ENCODE assay signal across 10 cellular contexts in the genomic region with DNA sequence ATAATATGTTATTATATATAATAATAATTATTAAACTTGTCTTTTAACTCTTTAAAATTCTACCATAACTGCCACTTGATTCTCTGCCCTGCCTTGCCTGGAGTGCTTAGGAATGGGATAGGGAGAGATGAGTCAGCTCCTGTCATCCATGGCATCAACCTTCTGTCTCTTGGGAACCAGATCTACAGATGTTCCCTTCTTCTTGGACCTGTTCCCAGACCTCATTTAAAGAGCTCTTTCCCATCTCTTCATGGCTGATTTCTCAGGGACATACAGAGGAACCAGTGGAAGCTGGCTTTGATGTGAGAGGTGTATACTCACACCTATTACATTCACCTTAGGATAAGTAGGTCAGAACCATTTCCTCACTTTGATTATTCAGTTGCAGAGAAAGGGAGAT.
DNase-seq lines count a peak whose midpoint lies in the region; ATAC-seq and TF ChIP-seq lines count a peak whose summit lies in the region.
"Had no signal": no experiment of that assay in that cellular context is flagged by ENCODE, and none has a peak within 500 bp of the region (broad histone marks: within the 10 kb centered on the region; RNA-seq: fewer than 3 reads in every experiment).

No MANE protein-coding gene starts in this region.

- H3K36me3 ChIP-seq in GM23248 (ENCODE audit: low read depth): no peaks in the 10 kb centered on the region
- peaks cover 0 to 23% (median 0%) of the 10 kb centered on the region in 3 donors for H3K36me3 ChIP-seq in esophagus squamous epithelium

- POLR2A ChIA-PET in AG04450 (lab: Yijun Ruan, JAX): no interaction called here

- peaks cover 12% of the 10 kb centered on the region; the same call in 1 of the 2 replicates for H3K4me1 ChIP-seq in GM23248 (ENCODE audit: insufficient read depth)
- peaks cover 0 to 4% (median 0%) of the 10 kb centered on the region in 3 donors for H3K4me1 ChIP-seq in esophagus squamous epithelium

- H3K9me3 ChIP-seq in AG04450 (ENCODE audit: control insufficient read depth, insufficient read depth, low read length) (no peaks in the 10 kb centered on the region), GM23248 (ENCODE audit: low read depth) (no peaks in the 10 kb centered on the region), esophagus squamous epithelium (no peaks in the 10 kb centered on the region)
- H3K9me3 ChIP-seq: heart right ventricle had no signal

- H3K27me3 ChIP-seq in AG04450 (ENCODE audit: control insufficient read depth, insufficient read depth, low read length) (no peaks in the 10 kb centered on the region), GM23248 (replicated peaks; ENCODE audit: insufficient read depth) (no peaks in the 10 kb centered on the region), esophagus squamous epithelium (no peaks in the 10 kb centered on the region)
- H3K27me3 ChIP-seq: heart right ventricle had no signal

- no peaks in the 10 kb centered on the region for H4K20me1 ChIP-seq in GM23248 (ENCODE audit: insufficient read depth)

- DNase-seq in AG04450 (ENCODE audit: low read depth, low spot score) (peak; percentile 34), GM23248 (peak; percentile 82), NCI-H69 (lab: John Stamatoyannopoulos, UW) (peak; percentile 86), fibroblast of mammary gland (ENCODE audit: low read depth) (peak; percentile 95), esophagus squamous epithelium (lab: John Stamatoyannopoulos, UW) (no peak)
- DNase-seq: CD4-positive, alpha-beta T cell; heart right ventricle had no signal

- 0 out of 2 replicates have a peak, but pooled peaks cover 3% of the 10 kb centered on the region for H3F3A ChIP-seq in GM23248 (ENCODE audit: insufficient read depth)

- H2AFZ ChIP-seq in GM23248: no peak overlapping the region

- H3K27ac ChIP-seq in AG04450 (ENCODE audit: low read depth, low read length) (no peak overlapping the region), GM23248 (no peak overlapping the region), esophagus squamous epithelium (no peak overlapping the region)
- H3K27ac ChIP-seq: heart right ventricle had no signal

- H3K9ac ChIP-seq in GM23248: no peak overlapping the region

- CTCF ChIA-PET in AG04450 (lab: Charles Lee): no interaction called here

- TF ChIP-seq CTCF in AG04450 (IDR thresholded peaks at IDR 0.05; ENCODE audit: low read depth, low read length) (no peak), fibroblast of mammary gland (conservative IDR thresholded peaks at IDR 0.05; ENCODE audit: control insufficient read depth, insufficient read depth, low read depth, low read length) (no peak), esophagus squamous epithelium (IDR thresholded peaks at IDR 0.05) (no peak)

- in situ Hi-C loops in GM23248 (cut with MboI): no loop called here

- H3K79me2 ChIP-seq in GM23248 (ENCODE audit: insufficient read depth): no peaks in the 10 kb centered on the region

- intact Hi-C loops in esophagus squamous epithelium (cut with DNase I): no loop called here

- H3K4me3 ChIP-seq in AG04450 (ENCODE audit: low read depth, low read length): no peak overlapping the region
- H3K4me3 ChIP-seq in GM23248: no peak overlapping the region
- no peak overlapping the region for H3K4me3 ChIP-seq in fibroblast of mammary gland (ENCODE audit: control insufficient read depth, low read depth, low read length)
- no peak overlapping the region for H3K4me3 ChIP-seq in esophagus squamous epithelium
- H3K4me3 ChIP-seq: heart right ventricle had no signal

- no peaks in the 10 kb centered on the region for H3K9me2 ChIP-seq in GM23248 (ENCODE audit: insufficient read depth)

- no peak for TF ChIP-seq POLR2A in esophagus squamous epithelium (IDR thresholded peaks at IDR 0.05)

- H3K4me2 ChIP-seq in GM23248 (ENCODE audit: unreplicated experiment): no peak overlapping the region

- ATAC-seq in HG03097 (IDR thresholded peaks at IDR 0.05; ENCODE audit: low FRiP score, unreplicated experiment): no peak
- ATAC-seq in HG02623 (IDR thresholded peaks at IDR 0.05; ENCODE audit: unreplicated experiment): no peak
- ATAC-seq in GM19395 (IDR thresholded peaks at IDR 0.05; ENCODE audit: unreplicated experiment): no peak
